ENCODE assay signal across 31 cellular contexts in genomic region chr1:11678442-11678841, GRCh38. TPM values are rescaled to one million over a fixed set of nuclear protein-coding genes. Genes with fewer than 3 reads are reported as not detected.
DNase-seq lines count a peak whose midpoint lies in the region; ATAC-seq and TF ChIP-seq lines count a peak whose summit lies in the region.
"Had no signal": no experiment of that assay in that cellular context is flagged by ENCODE, and none has a peak within 500 bp of the region (broad histone marks: within the 10 kb centered on the region; RNA-seq: fewer than 3 reads in every experiment).

No MANE protein-coding gene starts in this region.

- no peak for ATAC-seq in GM23338
- no peak for ATAC-seq in activated CD8-positive, alpha-beta T cell treated with anti-CD3 and anti-CD28 coated beads, Interleukin-2, amount 10 ng/mL, durations not matched to agents 7 days and 5 days
- ATAC-seq in GM21526 (IDR thresholded peaks at IDR 0.05; ENCODE audit: low FRiP score, unreplicated experiment) = no peak
- ATAC-seq: activated T-helper 17 cell treated with anti-CD3 and anti-CD28 coated beads, Interleukin-2, amount 50 U/mL, for 72 hours; CD8-positive, alpha-beta T cell; HepG2; stimulated activated naive CD8-positive, alpha-beta T cell treated with anti-CD3 and anti-CD28 coated beads, Interleukin-15, Interleukin-2, amounts not matched to agents 100 U/mL and 50 U/mL, for 24 hours had no signal

- H3K36me3 ChIP-seq in GM23338 (ENCODE audit: insufficient read depth) = peaks cover 39% of the 10 kb centered on the region
- H3K36me3 ChIP-seq in suprapubic skin = peaks cover 38% of the 10 kb centered on the region
- H3K36me3 ChIP-seq: uterus had no signal

- no peak for TF ChIP-seq POLR2A in suprapubic skin (IDR thresholded peaks at IDR 0.05)

- peak overlapping the region; percentile 32 for H3K4me2 ChIP-seq in GM23338
- H3K4me2 ChIP-seq: smooth muscle cell had no signal

- no peak for TF ChIP-seq CTCF in GM23338 (conservative IDR thresholded peaks at IDR 0.05; ENCODE audit: low read depth in 2 of 2)
- no peak for TF ChIP-seq CTCF in nephron (IDR thresholded peaks at IDR 0.05; ENCODE audit: unreplicated experiment in 3 of 3)
- TF ChIP-seq CTCF in suprapubic skin (IDR thresholded peaks at IDR 0.05) = no peak

- H3K79me2 ChIP-seq in GM23338 (replicated peaks; ENCODE audit: insufficient read depth) = peaks cover 44% of the 10 kb centered on the region

- H3K9me3 Mint-ChIP-seq in T-helper 2 cell treated with Interferon-gamma antibody and Interleukin-4, amounts not matched to agents 5 μg/mL and 100 μg/mL, for 36 hours = no peaks in the 10 kb centered on the region
- no peaks in the 10 kb centered on the region; the same call in 2 of the 3 replicates for H3K9me3 Mint-ChIP-seq in GM23338
- H3K9me3 Mint-ChIP-seq in activated CD8-positive, alpha-beta T cell treated with anti-CD3 and anti-CD28 coated beads, Interleukin-2, amount 10 ng/mL, durations not matched to agents 7 days and 5 days (ENCODE audit: insufficient read depth) = no peaks in the 10 kb centered on the region
- H3K9me3 Mint-ChIP-seq in nephron = no peaks in the 10 kb centered on the region
- H3K9me3 Mint-ChIP-seq: activated naive CD4-positive, alpha-beta T cell treated with anti-CD3 and anti-CD28 coated beads, Interleukin-2, amount 50 U/mL, for 24 hours; activated T-helper 17 cell treated with anti-CD3 and anti-CD28 coated beads, Interleukin-2, amount 50 U/mL, for 72 hours; CD8-positive, alpha-beta T cell had no signal

- no peaks in the 10 kb centered on the region for H3K9me2 ChIP-seq in GM23338 (ENCODE audit: insufficient read depth)

- H2AFZ ChIP-seq in GM23338 = no peak overlapping the region

- H3F3A ChIP-seq in GM23338 (replicated peaks; ENCODE audit: low read depth) = peaks cover 34% of the 10 kb centered on the region

- H3K27ac Mint-ChIP-seq in T-helper 2 cell treated with Interferon-gamma antibody and Interleukin-4, amounts not matched to agents 5 μg/mL and 100 μg/mL, for 36 hours = no peak overlapping the region
- H3K27ac Mint-ChIP-seq in GM23338 (peak overlapping the region; percentile 76), nephron (no peak overlapping the region)
- H3K27ac Mint-ChIP-seq in activated CD8-positive, alpha-beta T cell treated with anti-CD3 and anti-CD28 coated beads, Interleukin-2, amount 10 ng/mL, durations not matched to agents 7 days and 5 days = no peak overlapping the region
- H3K27ac Mint-ChIP-seq: activated naive CD4-positive, alpha-beta T cell treated with anti-CD3 and anti-CD28 coated beads, Interleukin-2, amount 50 U/mL, for 24 hours; activated T-helper 17 cell treated with anti-CD3 and anti-CD28 coated beads, Interleukin-2, amount 50 U/mL, for 72 hours; CD8-positive, alpha-beta T cell had no signal

- CTCF ChIA-PET in activated CD8-positive, alpha-beta T cell treated with anti-CD3 and anti-CD28 coated beads, Interleukin-2, amount 10 ng/mL, durations not matched to agents 7 days and 5 days (lab: Charles Lee) = interaction anchor here (1.4 to 3.5 kb wide), 3 partner anchors 14 to 41 kb away, joined by 3 to 13 read pairs (median 6); partner anchors contain the start of gene FBXO6

- H3K4me1 ChIP-seq in GM23338 (ENCODE audit: insufficient read depth) (peaks cover 25% of the 10 kb centered on the region), suprapubic skin (peaks cover 25% of the 10 kb centered on the region)
- H3K4me1 ChIP-seq: uterus had no signal

- peak overlapping the region; percentile 4 for H3K4me3 Mint-ChIP-seq in T-helper 2 cell treated with Interferon-gamma antibody and Interleukin-4, amounts not matched to agents 5 μg/mL and 100 μg/mL, for 36 hours
- peak overlapping the region; percentile 50; the same call in 2 of the 3 replicates for H3K4me3 Mint-ChIP-seq in GM23338
- peak overlapping the region; percentile 44 for H3K4me3 Mint-ChIP-seq in activated CD8-positive, alpha-beta T cell treated with anti-CD3 and anti-CD28 coated beads, Interleukin-2, amount 10 ng/mL, durations not matched to agents 7 days and 5 days
- peak overlapping the region; percentile 50 to 81 (median 61) for H3K4me3 Mint-ChIP-seq in nephron

- POLR2A ChIA-PET in activated CD8-positive, alpha-beta T cell treated with anti-CD3 and anti-CD28 coated beads, Interleukin-2, amount 10 ng/mL, durations not matched to agents 7 days and 5 days (lab: Charles Lee) = interaction anchor here (0.7 to 5.7 kb wide), 3 partner anchors 14 to 229 kb away, joined by 3 to 38 read pairs (median 4); partner anchors contain the start of gene FBXO6

- H3K4me1 Mint-ChIP-seq in T-helper 2 cell treated with Interferon-gamma antibody and Interleukin-4, amounts not matched to agents 5 μg/mL and 100 μg/mL, for 36 hours (ENCODE audit: low read depth) = peaks cover 8% of the 10 kb centered on the region
- peaks cover 35% of the 10 kb centered on the region for H3K4me1 Mint-ChIP-seq in GM23338
- H3K4me1 Mint-ChIP-seq in activated CD8-positive, alpha-beta T cell treated with anti-CD3 and anti-CD28 coated beads, Interleukin-2, amount 10 ng/mL, durations not matched to agents 7 days and 5 days (ENCODE audit: low read depth) = peaks cover 25% of the 10 kb centered on the region
- H3K4me1 Mint-ChIP-seq in nephron = peaks cover 10% of the 10 kb centered on the region
- H3K4me1 Mint-ChIP-seq: activated T-helper 17 cell treated with anti-CD3 and anti-CD28 coated beads, Interleukin-2, amount 50 U/mL, for 72 hours had no signal

- 0 out of 2 replicates have a peak overlapping the region, but pooled peaks have one; percentile 5 for H3K27ac ChIP-seq in GM23338 (ENCODE audit: low read depth)
- no peak overlapping the region for H3K27ac ChIP-seq in suprapubic skin
- H3K27ac ChIP-seq: neutrophil, right atrium auricular region, testis, uterus had no signal

- peaks cover 17% of the 10 kb centered on the region for H3K36me3 Mint-ChIP-seq in T-helper 2 cell treated with Interferon-gamma antibody and Interleukin-4, amounts not matched to agents 5 μg/mL and 100 μg/mL, for 36 hours (ENCODE audit: low read depth)
- peaks cover 68% of the 10 kb centered on the region for H3K36me3 Mint-ChIP-seq in GM23338 (ENCODE audit: low read depth)
- H3K36me3 Mint-ChIP-seq in activated CD8-positive, alpha-beta T cell treated with anti-CD3 and anti-CD28 coated beads, Interleukin-2, amount 10 ng/mL, durations not matched to agents 7 days and 5 days (ENCODE audit: low read depth) = peaks cover 42% of the 10 kb centered on the region
- peaks cover 17% of the 10 kb centered on the region for H3K36me3 Mint-ChIP-seq in nephron (ENCODE audit: low read depth)
- H3K36me3 Mint-ChIP-seq: activated naive CD4-positive, alpha-beta T cell treated with anti-CD3 and anti-CD28 coated beads, Interleukin-2, amount 50 U/mL, for 24 hours had no signal

- TF ChIP-seq EP300 in suprapubic skin (IDR thresholded peaks at IDR 0.05) = no peak

- no peak for DNase-seq in T-helper 2 cell treated with Interferon-gamma antibody and Interleukin-4, amounts not matched to agents 5 μg/mL and 100 μg/mL, for 36 hours (ENCODE audit: low spot score)
- DNase-seq in T-helper 2 cell (no peak), GM23338 (ENCODE audit: low spot score) (no peak), suprapubic skin (ENCODE audit: low spot score in 2 of 2) (no peak), DMS79 treated with DMSO at 0.1 percent for 48 hours (lab: John Stamatoyannopoulos, UW) (no peak)
- DNase-seq in activated CD8-positive, alpha-beta T cell treated with anti-CD3 and anti-CD28 coated beads, Interleukin-2, amount 10 ng/mL, durations not matched to agents 7 days and 5 days = no peak
- DNase-seq: 8988T; activated CD4-positive, alpha-beta T cell treated with anti-CD3 and anti-CD28 coated beads, Interleukin-2, amount 50 U/mL, for 48 hours; activated CD8-positive, alpha-beta memory T cell treated with anti-CD3 and anti-CD28 coated beads, Interleukin-2, amount 50 U/mL, for 4 hours; anterior cingulate cortex; CD8-positive, alpha-beta T cell; effector CD4-positive, alpha-beta T cell; hypothalamus; Kasumi-1; NCI-H1048; NCI-H1694; NCI-H446 treated with DMSO at 0.1 percent for 48 hours; NCI-H82; posterior cingulate gyrus; stimulated activated naive CD8-positive, alpha-beta T cell treated with anti-CD3 and anti-CD28 coated beads, Interleukin-15, Interleukin-2, amounts not matched to agents 100 U/mL and 50 U/mL, for 24 hours; testis; uterus had no signal

- 95% methylated on average over 2 of the region's 2 CpGs for WGBS in suprapubic skin

- H3K4me3 ChIP-seq in GM23338 (no peak overlapping the region), suprapubic skin (no peak overlapping the region)
- H3K4me3 ChIP-seq: right atrium auricular region, smooth muscle cell, testis, uterus had no signal

- peaks cover 34% of the 10 kb centered on the region for H4K20me1 ChIP-seq in GM23338 (replicated peaks; ENCODE audit: insufficient read depth)

- no peaks in the 10 kb centered on the region for H3K9me3 ChIP-seq in suprapubic skin
- H3K9me3 ChIP-seq: neutrophil, right atrium auricular region, testis, uterus had no signal

- no peaks in the 10 kb centered on the region for H3K27me3 Mint-ChIP-seq in T-helper 2 cell treated with Interferon-gamma antibody and Interleukin-4, amounts not matched to agents 5 μg/mL and 100 μg/mL, for 36 hours (ENCODE audit: low read depth)
- H3K27me3 Mint-ChIP-seq in GM23338 (ENCODE audit: insufficient read depth, low read depth, poor library complexity) (peaks cover 19% of the 10 kb centered on the region), nephron (ENCODE audit: low read depth) (peaks cover under 1% of the 10 kb centered on the region)
- H3K27me3 Mint-ChIP-seq in activated CD8-positive, alpha-beta T cell treated with anti-CD3 and anti-CD28 coated beads, Interleukin-2, amount 10 ng/mL, durations not matched to agents 7 days and 5 days (ENCODE audit: low read depth) = peaks cover 4% of the 10 kb centered on the region
- H3K27me3 Mint-ChIP-seq: activated naive CD4-positive, alpha-beta T cell treated with anti-CD3 and anti-CD28 coated beads, Interleukin-2, amount 50 U/mL, for 24 hours; activated T-helper 17 cell treated with anti-CD3 and anti-CD28 coated beads, Interleukin-2, amount 50 U/mL, for 72 hours had no signal

- H3K27me3 ChIP-seq in GM23338 (ENCODE audit: insufficient read depth) = no peaks in the 10 kb centered on the region
- no peaks in the 10 kb centered on the region for H3K27me3 ChIP-seq in suprapubic skin
- H3K27me3 ChIP-seq: right atrium auricular region, testis, uterus had no signal

RNA-seq across cellular contexts. Expression of gene MAD2L2, which starts 2.5 kb away (rescaled TPM):
- total RNA-seq in GM23338 (2014; rRNA removed; shearing (Covaris generic)) = 474 and 552 TPM in 2 replicates
- polyA plus RNA-seq in GM23338 (2016; fragmentation: Nextera tagmentation; extraction: Ambion mirVana) = 478 and 498 TPM in 2 replicates
- total RNA-seq in activated CD8-positive, alpha-beta T cell treated with anti-CD3 and anti-CD28 coated beads, Interleukin-2, amount 10 ng/mL, durations not matched to agents 7 days and 5 days = 100 to 1,000 TPM; 127 to 129 TPM
- 10 to 100 TPM; 25.4 to 35.0 (median 32.7) TPM for total RNA-seq in suprapubic skin

RNA-seq across cellular contexts. Expression of gene DRAXIN, which starts 13.1 kb away (rescaled TPM):
- 22.6 and 23.0 TPM in 2 replicates for total RNA-seq in GM23338 (2014; rRNA removed; shearing (Covaris generic))
- polyA plus RNA-seq in GM23338 (2016; fragmentation: Nextera tagmentation; extraction: Ambion mirVana) = 7.4 and 7.6 TPM in 2 replicates
- total RNA-seq in activated CD8-positive, alpha-beta T cell treated with anti-CD3 and anti-CD28 coated beads, Interleukin-2, amount 10 ng/mL, durations not matched to agents 7 days and 5 days = 1 to 10 TPM; 7.1 to 7.7 TPM
- under 1 TPM in 3 of 4 donors, not detected in 1; 0.08 to 0.10 (median 0.08) TPM for total RNA-seq in suprapubic skin
- total RNA-seq: bronchial epithelial cell, right atrium auricular region had no signal
- polyA plus RNA-seq: HepG2 had no signal

RNA-seq across cellular contexts. Expression of gene FBXO6, which starts 14.4 kb away (rescaled TPM):
- 0.58 and 0.90 TPM in 2 replicates for total RNA-seq in GM23338 (2014; rRNA removed; shearing (Covaris generic))
- polyA plus RNA-seq in GM23338 (2016; fragmentation: Nextera tagmentation; extraction: Ambion mirVana) = 0.40 and 0.89 TPM in 2 replicates
- total RNA-seq in activated CD8-positive, alpha-beta T cell treated with anti-CD3 and anti-CD28 coated beads, Interleukin-2, amount 10 ng/mL, durations not matched to agents 7 days and 5 days = 10 to 100 TPM; 61.6 to 62.2 TPM
- 10 to 100 TPM; 13.7 to 21.5 (median 15.9) TPM for total RNA-seq in suprapubic skin

RNA-seq across cellular contexts. Expression of gene FBXO44, which starts 23.8 kb away (rescaled TPM):
- 28.9 and 30.8 TPM in 2 replicates for total RNA-seq in GM23338 (2014; rRNA removed; shearing (Covaris generic))
- polyA plus RNA-seq in GM23338 (2016; fragmentation: Nextera tagmentation; extraction: Ambion mirVana) = 22.0 and 22.3 TPM in 2 replicates
- total RNA-seq in activated CD8-positive, alpha-beta T cell treated with anti-CD3 and anti-CD28 coated beads, Interleukin-2, amount 10 ng/mL, durations not matched to agents 7 days and 5 days = 10 to 100 TPM; 39.7 to 42.3 TPM
- total RNA-seq in suprapubic skin = 10 to 100 TPM; 17.2 to 56.3 (median 28.1) TPM

RNA-seq across cellular contexts. Expression of gene FBXO2, which starts 24.2 kb away (rescaled TPM):
- total RNA-seq in GM23338 (2014; rRNA removed; shearing (Covaris generic)) = 44.4 and 45.4 TPM in 2 replicates
- 84.6 and 86.7 TPM in 2 replicates for polyA plus RNA-seq in GM23338 (2016; fragmentation: Nextera tagmentation; extraction: Ambion mirVana)
- total RNA-seq in activated CD8-positive, alpha-beta T cell treated with anti-CD3 and anti-CD28 coated beads, Interleukin-2, amount 10 ng/mL, durations not matched to agents 7 days and 5 days = 1 to 10 TPM; 5.6 to 6.0 TPM
- 10 to 100 TPM in 3 of 4 donors, 1 to 10 TPM in 1; 8.2 to 16.7 (median 13.5) TPM for total RNA-seq in suprapubic skin

Comparison
In these comparisons a context has a peak if more than half of its experiments do, and no peak if none do; other contexts are left out.
1. H3K4me3 Mint-ChIP-seq: peak in every context shown above with its lines; median percentile 61 in nephron; 50 in GM23338; 44 in activated CD8-positive, alpha-beta T cell treated with anti-CD3 and anti-CD28 coated beads, Interleukin-2, amount 10 ng/mL, durations not matched to agents 7 days and 5 days; 4 in T-helper 2 cell treated with Interferon-gamma antibody and Interleukin-4, amounts not matched to agents 5 μg/mL and 100 μg/mL, for 36 hours.
2. RNA of gene DRAXIN, which starts 13.1 kb away (total RNA-seq): 22.6 to 23.0 TPM in GM23338 and 7.1 to 7.7 TPM in activated CD8-positive, alpha-beta T cell treated with anti-CD3 and anti-CD28 coated beads, Interleukin-2, amount 10 ng/mL, durations not matched to agents 7 days and 5 days; 0.08 to 0.10 TPM in suprapubic skin; every median in the first group is over 4 times any median in the second.